8 cellular contexts compared by ENCODE assay signal in genomic region chr19:17052439-17052838, GRCh38.
DNase-seq lines count a peak whose midpoint lies in the region; ATAC-seq, FAIRE-seq and TF ChIP-seq lines count a peak whose summit lies in the region.

No MANE protein-coding gene starts in this region.

- no peak for TF ChIP-seq POLR2A in H54 (IDR thresholded peaks at IDR 0.05; ENCODE audit: low read depth, low read length)

- H3K27me3 ChIP-seq in HL-60 (ENCODE audit: insufficient read depth, poor library complexity, severe bottlenecking) = no peaks in the 10 kb centered on the region

- ATAC-seq in HG03097 (IDR thresholded peaks at IDR 0.05; ENCODE audit: low FRiP score, unreplicated experiment) = no peak
- ATAC-seq in GM21360 (IDR thresholded peaks at IDR 0.05; ENCODE audit: unreplicated experiment) = no peak

- FAIRE-seq in D721Med (lab: Jason Lieb, UNC) (no peak), H54 (lab: Jason Lieb, UNC) (no peak)

- no peak overlapping the region for H3K4me3 ChIP-seq in HL-60 (replicated peaks; ENCODE audit: insufficient read depth, low read length)

- no peak for DNase-seq in D721Med (ENCODE audit: insufficient read length, low spot score)
- peak in 1 of 2 experiments; percentile 29 for DNase-seq in HL-60 (ENCODE audit: low read depth in 1 of 2, low spot score in 1 of 2)
- DNase-seq in T follicular helper cell (ENCODE audit: low read depth) = peak; percentile 9
- DNase-seq in fibroblast of gingiva (ENCODE audit: low read depth) = peak; percentile 52
- DNase-seq in pons (ENCODE audit: low spot score) = peak; percentile 53
- DNase-seq in H54 (ENCODE audit: insufficient read length, low spot score) = no peak

- TF ChIP-seq CTCF in D721Med (IDR thresholded peaks at IDR 0.05; ENCODE audit: insufficient read depth, missing control alignments) = peak; percentile 54
- TF ChIP-seq CTCF in HL-60 (IDR thresholded peaks at IDR 0.05; ENCODE audit: insufficient read depth, low read length) = peak; percentile 46

- H3K27ac ChIP-seq in HL-60 (replicated peaks) = no peak overlapping the region

Comparison
In these comparisons a context has a peak if more than half of its experiments do, and no peak if none do; other contexts are left out.
1. DNase-seq: peak in T follicular helper cell (single experiment), fibroblast of gingiva (single experiment) and pons (single experiment); none in D721Med (single experiment) and H54 (single experiment).